Comparison of ENCODE assay signal across 2 cellular contexts in the genomic region with DNA sequence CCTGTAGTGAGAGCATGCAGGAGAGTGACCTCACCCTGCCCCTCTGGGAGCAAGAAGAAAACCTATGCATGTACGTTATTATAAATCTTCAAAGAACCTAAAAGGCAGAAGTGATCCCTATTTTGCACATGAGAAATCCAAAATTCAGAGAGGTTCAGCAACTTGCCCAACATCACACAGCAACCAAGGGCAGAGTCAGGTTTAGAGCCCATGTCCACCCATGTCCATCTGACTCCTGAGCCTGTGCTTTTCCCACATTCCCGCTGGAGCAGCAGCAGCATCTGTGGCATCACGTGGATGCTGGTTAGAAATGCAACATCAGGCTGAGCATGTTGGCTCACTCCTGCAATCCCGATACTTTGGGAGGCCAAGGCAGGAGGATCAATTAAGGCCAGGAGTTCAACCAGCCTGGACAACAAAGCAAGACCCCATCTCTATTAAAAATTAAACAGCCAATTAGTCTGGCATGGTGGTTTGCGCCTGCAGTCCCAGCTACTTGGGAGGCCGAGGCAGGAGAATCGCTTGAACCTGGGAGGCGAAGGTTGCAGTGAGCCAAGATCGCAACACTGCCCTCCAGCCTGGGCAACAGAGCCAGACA.
A peak's percentile ranks its signal among the peaks of the same experiment; 100 is the strongest.
TF ChIP-seq lines count a peak whose summit lies in the region.

No MANE protein-coding gene starts in this region.

TF ChIP-seq in HepG2, 621 proteins besides CTCF, POLR2A, EP300 and RAD21:
- TF ChIP-seq MAFG (CRISPR knock-in tag; IDR thresholded peaks at IDR 0.05), result no peak
- TF ChIP-seq ZFP36 (IDR thresholded peaks at IDR 0.05; ENCODE audit: borderline replicate concordance, low read depth, low read length, partially characterized antibody), result peak; percentile 48
- no peak for TF ChIP-seq MED1 (CRISPR knock-in tag; IDR thresholded peaks at IDR 0.05)
- peak; percentile 76 for TF ChIP-seq ZNF121 (CRISPR knock-in tag; IDR thresholded peaks at IDR 0.05)
- no peak for TF ChIP-seq HMGA1 (CRISPR knock-in tag; conservative IDR thresholded peaks at IDR 0.05)
- TF ChIP-seq, protein P1, sequence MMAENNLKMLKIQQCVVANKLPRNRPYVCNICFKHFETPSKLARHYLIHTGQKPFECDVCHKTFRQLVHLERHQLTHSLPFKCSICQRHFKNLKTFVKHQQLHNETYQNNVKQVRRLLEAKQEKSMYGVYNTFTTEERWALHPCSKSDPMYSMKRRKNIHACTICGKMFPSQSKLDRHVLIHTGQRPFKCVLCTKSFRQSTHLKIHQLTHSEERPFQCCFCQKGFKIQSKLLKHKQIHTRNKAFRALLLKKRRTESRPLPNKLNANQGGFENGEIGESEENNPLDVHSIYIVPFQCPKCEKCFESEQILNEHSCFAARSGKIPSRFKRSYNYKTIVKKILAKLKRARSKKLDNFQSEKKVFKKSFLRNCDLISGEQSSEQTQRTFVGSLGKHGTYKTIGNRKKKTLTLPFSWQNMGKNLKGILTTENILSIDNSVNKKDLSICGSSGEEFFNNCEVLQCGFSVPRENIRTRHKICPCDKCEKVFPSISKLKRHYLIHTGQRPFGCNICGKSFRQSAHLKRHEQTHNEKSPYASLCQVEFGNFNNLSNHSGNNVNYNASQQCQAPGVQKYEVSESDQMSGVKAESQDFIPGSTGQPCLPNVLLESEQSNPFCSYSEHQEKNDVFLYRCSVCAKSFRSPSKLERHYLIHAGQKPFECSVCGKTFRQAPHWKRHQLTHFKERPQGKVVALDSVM (CRISPR knock-in tag; IDR thresholded peaks at IDR 0.05), result peak; percentile 58; the same call in 1 of the 2 replicates
- TF ChIP-seq, protein P2, sequence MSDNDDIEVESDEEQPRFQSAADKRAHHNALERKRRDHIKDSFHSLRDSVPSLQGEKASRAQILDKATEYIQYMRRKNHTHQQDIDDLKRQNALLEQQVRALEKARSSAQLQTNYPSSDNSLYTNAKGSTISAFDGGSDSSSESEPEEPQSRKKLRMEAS (IDR thresholded peaks at IDR 0.05), result 0 out of 2 replicates have a peak, but pooled peaks have one; percentile 18
- TF ChIP-seq NONO (IDR thresholded peaks at IDR 0.05), result no peak
- TF ChIP-seq NONO (CRISPR knock-in tag; conservative IDR thresholded peaks at IDR 0.05), result 0 out of 2 replicates have a peak, but pooled peaks have one; percentile 25
- no peak for TF ChIP-seq HHEX (CRISPR knock-in tag; IDR thresholded peaks at IDR 0.05)
- no peak for TF ChIP-seq PHF5A (CRISPR knock-in tag; IDR thresholded peaks at IDR 0.05; ENCODE audit: low read depth, unreplicated experiment)
- peak; percentile 99 for TF ChIP-seq ZNF768 (CRISPR knock-in tag; IDR thresholded peaks at IDR 0.05)
- no peak for TF ChIP-seq ZNF563 (CRISPR knock-in tag; IDR thresholded peaks at IDR 0.05)
- no peak for TF ChIP-seq KAT2B (IDR thresholded peaks at IDR 0.05; ENCODE audit: borderline replicate concordance, low read depth, low read length)
- peak; percentile 96 for TF ChIP-seq ZMYM3 (CRISPR knock-in tag; IDR thresholded peaks at IDR 0.05)
- no peak for TF ChIP-seq RXRB (CRISPR knock-in tag; IDR thresholded peaks at IDR 0.05; ENCODE audit: borderline replicate concordance)
- no peak for TF ChIP-seq SP2 (CRISPR knock-in tag; IDR thresholded peaks at IDR 0.05)
- TF ChIP-seq FOXA3 (CRISPR knock-in tag; IDR thresholded peaks at IDR 0.05), result no peak
- peak; percentile 69; the same call in 1 of the 2 replicates for TF ChIP-seq KDM1A (CRISPR knock-in tag; IDR thresholded peaks at IDR 0.05)

TF ChIP-seq in K562, 482 proteins besides CTCF, POLR2A, EP300 and RAD21:
- no peak for TF ChIP-seq SMARCB1 (IDR thresholded peaks at IDR 0.05; ENCODE audit: insufficient read length, low read depth)
- peak; percentile 81 for TF ChIP-seq ZFP36 (IDR thresholded peaks at IDR 0.05; ENCODE audit: low read depth, low read length, partially characterized antibody)
- TF ChIP-seq RCOR1 (IDR thresholded peaks at IDR 0.05; ENCODE audit: borderline replicate concordance in 1 of 2, low read depth in 2 of 2, low read length in 2 of 2), result 0 out of 4 replicates have a peak, but pooled peaks of 1 of the 2 experiments have one; percentile 21
- TF ChIP-seq BCOR (IDR thresholded peaks at IDR 0.05), result peak; percentile 93
- TF ChIP-seq SMARCA5 (IDR thresholded peaks at IDR 0.05), result peak; percentile 88
- TF ChIP-seq GATAD2B (IDR thresholded peaks at IDR 0.05; ENCODE audit: borderline replicate concordance), result no peak
- peak; percentile 38; the same call in 1 of the 2 replicates for TF ChIP-seq HDGF (IDR thresholded peaks at IDR 0.05)
- peak in 1 of 2 experiments; percentile 59; a peak in 3 of 4 replicates for TF ChIP-seq KDM1A (IDR thresholded peaks at IDR 0.05)
- TF ChIP-seq RBM25 (IDR thresholded peaks at IDR 0.05; ENCODE audit: low read depth, low read length, severe bottlenecking), result peak; percentile 88
